Comparison of ENCODE assay signal across 1 cellular context in genomic region chr22:42531401-42532084, GRCh38.
TF ChIP-seq lines count a peak whose summit lies in the region.

No MANE protein-coding gene starts in this region.

TF ChIP-seq in HepG2, 621 proteins besides CTCF, POLR2A, EP300 and RAD21:
- TF ChIP-seq RAD51 (IDR thresholded peaks at IDR 0.05; ENCODE audit: borderline replicate concordance), result peak; percentile 39; the same call in 1 of the 2 replicates
TF ChIP-seq in HepG2: peak in this region for 1; not testable (repeated sequence) for 620.
